ENCODE assay signal across 1 cellular context in genomic region chr17:81576621-81577277, GRCh38.
TF ChIP-seq lines count a peak whose summit lies in the region.

No MANE protein-coding gene starts in this region.

TF ChIP-seq in HepG2, 621 proteins besides CTCF, POLR2A, EP300 and RAD21 (continued from another document):
- TF ChIP-seq ZBTB4 (CRISPR knock-in tag; IDR thresholded peaks at IDR 0.05; ENCODE audit: borderline replicate concordance) = no peak
- no peak for TF ChIP-seq SIN3A (IDR thresholded peaks at IDR 0.05; ENCODE audit: borderline replicate concordance, low read depth, low read length)
- TF ChIP-seq NFKBIZ (CRISPR knock-in tag; IDR thresholded peaks at IDR 0.05) = no peak
- TF ChIP-seq, protein P1, sequence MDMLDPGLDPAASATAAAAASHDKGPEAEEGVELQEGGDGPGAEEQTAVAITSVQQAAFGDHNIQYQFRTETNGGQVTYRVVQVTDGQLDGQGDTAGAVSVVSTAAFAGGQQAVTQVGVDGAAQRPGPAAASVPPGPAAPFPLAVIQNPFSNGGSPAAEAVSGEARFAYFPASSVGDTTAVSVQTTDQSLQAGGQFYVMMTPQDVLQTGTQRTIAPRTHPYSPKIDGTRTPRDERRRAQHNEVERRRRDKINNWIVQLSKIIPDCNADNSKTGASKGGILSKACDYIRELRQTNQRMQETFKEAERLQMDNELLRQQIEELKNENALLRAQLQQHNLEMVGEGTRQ (IDR thresholded peaks at IDR 0.05; ENCODE audit: low read depth, low read length) = no peak
- TF ChIP-seq, protein P1 (CRISPR knock-in tag; IDR thresholded peaks at IDR 0.05; ENCODE audit: borderline replicate concordance) = no peak
- TF ChIP-seq SOX13 (IDR thresholded peaks at IDR 0.05) = 0 out of 2 replicates have a peak, but pooled peaks have one; percentile 17
- TF ChIP-seq SOX13 (CRISPR knock-in tag; conservative IDR thresholded peaks at IDR 0.05 in 1 of 2, IDR thresholded peaks at IDR 0.05 in 1 of 2) = peak in 1 of 2 experiments; percentile 81; a peak in 2 of 4 replicates
- TF ChIP-seq TEAD3 (CRISPR knock-in tag; optimal IDR thresholded peaks at IDR 0.05; ENCODE audit: borderline replicate concordance) = peak; percentile 40
- 0 out of 2 replicates have a peak, but pooled peaks have one; percentile 41 for TF ChIP-seq MIER3 (CRISPR knock-in tag; IDR thresholded peaks at IDR 0.05; ENCODE audit: borderline replicate concordance)
- TF ChIP-seq ZBTB7B (CRISPR knock-in tag; IDR thresholded peaks at IDR 0.05) = peak; percentile 57
- TF ChIP-seq ASH2L (IDR thresholded peaks at IDR 0.05; ENCODE audit: insufficient read length, low read depth, low read length) = peak; percentile 24
- peak; percentile 32; the same call in 1 of the 2 replicates for TF ChIP-seq NCOA2 (CRISPR knock-in tag; IDR thresholded peaks at IDR 0.05)
- peak; percentile 72; the same call in 1 of the 2 replicates for TF ChIP-seq HIC2 (CRISPR knock-in tag; IDR thresholded peaks at IDR 0.05; ENCODE audit: low read depth)
- TF ChIP-seq FOXK1 (CRISPR knock-in tag; IDR thresholded peaks at IDR 0.05; ENCODE audit: borderline replicate concordance, low read depth) = peak; percentile 19; the same call in 1 of the 2 replicates
- TF ChIP-seq ELF3 (CRISPR knock-in tag; IDR thresholded peaks at IDR 0.05) = peak; percentile 69
- no peak for TF ChIP-seq SMAD9 (CRISPR knock-in tag; IDR thresholded peaks at IDR 0.05)
- TF ChIP-seq ZBTB40 (IDR thresholded peaks at IDR 0.05) = no peak
- TF ChIP-seq ZBTB40 (CRISPR knock-in tag; IDR thresholded peaks at IDR 0.05) = no peak
- 0 out of 2 replicates have a peak, but pooled peaks have one; percentile 63 for TF ChIP-seq HOXA5 (CRISPR knock-in tag; IDR thresholded peaks at IDR 0.05)
- no peak for TF ChIP-seq ZSCAN29 (CRISPR knock-in tag; conservative IDR thresholded peaks at IDR 0.05)
- peak; percentile 18; the same call in 1 of the 2 replicates for TF ChIP-seq ZNF224 (CRISPR knock-in tag; IDR thresholded peaks at IDR 0.05)
- peak; percentile 70; the same call in 1 of the 2 replicates for TF ChIP-seq MEIS2 (CRISPR knock-in tag; IDR thresholded peaks at IDR 0.05)
- no peak for TF ChIP-seq ZMYM3 (CRISPR knock-in tag; IDR thresholded peaks at IDR 0.05)
- TF ChIP-seq SYNCRIP (IDR thresholded peaks at IDR 0.05; ENCODE audit: insufficient read depth, low read depth, low read length) = no peak
- 0 out of 2 replicates have a peak, but pooled peaks have one; percentile 20 for TF ChIP-seq DMAP1 (CRISPR knock-in tag; IDR thresholded peaks at IDR 0.05)
- peak; percentile 77 for TF ChIP-seq XRCC5 (optimal IDR thresholded peaks at IDR 0.05; ENCODE audit: low read length)
- peak; percentile 29; the same call in 1 of the 2 replicates for TF ChIP-seq THRA (CRISPR knock-in tag; IDR thresholded peaks at IDR 0.05; ENCODE audit: borderline replicate concordance)
- peak; percentile 50; the same call in 1 of the 2 replicates for TF ChIP-seq ISL2 (CRISPR knock-in tag; IDR thresholded peaks at IDR 0.05)
- TF ChIP-seq THAP11 (CRISPR knock-in tag; IDR thresholded peaks at IDR 0.05) = peak; percentile 39
- TF ChIP-seq PCBP1 (IDR thresholded peaks at IDR 0.05; ENCODE audit: borderline replicate concordance, low read depth, low read length) = no peak
- peak; percentile 46; the same call in 1 of the 2 replicates for TF ChIP-seq KDM2A (CRISPR knock-in tag; IDR thresholded peaks at IDR 0.05; ENCODE audit: borderline replicate concordance, low read depth)
- TF ChIP-seq FOXC1 (CRISPR knock-in tag; IDR thresholded peaks at IDR 0.05; ENCODE audit: borderline replicate concordance) = no peak
- no peak for TF ChIP-seq ETS1 (CRISPR knock-in tag; IDR thresholded peaks at IDR 0.05)
- TF ChIP-seq KAT2B (IDR thresholded peaks at IDR 0.05; ENCODE audit: borderline replicate concordance, low read depth, low read length) = no peak
- no peak for TF ChIP-seq MLLT10 (CRISPR knock-in tag; IDR thresholded peaks at IDR 0.05)
- peak; percentile 81; the same call in 1 of the 2 replicates for TF ChIP-seq FOSL1 (CRISPR knock-in tag; IDR thresholded peaks at IDR 0.05; ENCODE audit: borderline replicate concordance)
- 0 out of 2 replicates have a peak, but pooled peaks have one; percentile 32 for TF ChIP-seq SMARCE1 (IDR thresholded peaks at IDR 0.05; ENCODE audit: borderline replicate concordance)
- TF ChIP-seq FOXJ3 (CRISPR knock-in tag; IDR thresholded peaks at IDR 0.05; ENCODE audit: borderline replicate concordance) = 0 out of 2 replicates have a peak, but pooled peaks have one; percentile 50
- TF ChIP-seq NR2F2 (IDR thresholded peaks at IDR 0.05; ENCODE audit: borderline replicate concordance, low read depth) = peak; percentile 49; the same call in 1 of the 2 replicates
- no peak for TF ChIP-seq ZNF883 (CRISPR knock-in tag; IDR thresholded peaks at IDR 0.05; ENCODE audit: not compliant biosample characterization)
- peak; percentile 69; the same call in 1 of the 2 replicates for TF ChIP-seq SOX5 (CRISPR knock-in tag; IDR thresholded peaks at IDR 0.05; ENCODE audit: borderline replicate concordance)
- TF ChIP-seq RXRB (CRISPR knock-in tag; IDR thresholded peaks at IDR 0.05; ENCODE audit: borderline replicate concordance) = 0 out of 2 replicates have a peak, but pooled peaks have one; percentile 24
- TF ChIP-seq SALL1 (CRISPR knock-in tag; IDR thresholded peaks at IDR 0.05) = peak; percentile 45
TF ChIP-seq in HepG2: peak in this region for 84.
